1 cellular context compared by ENCODE assay signal in the genomic region with DNA sequence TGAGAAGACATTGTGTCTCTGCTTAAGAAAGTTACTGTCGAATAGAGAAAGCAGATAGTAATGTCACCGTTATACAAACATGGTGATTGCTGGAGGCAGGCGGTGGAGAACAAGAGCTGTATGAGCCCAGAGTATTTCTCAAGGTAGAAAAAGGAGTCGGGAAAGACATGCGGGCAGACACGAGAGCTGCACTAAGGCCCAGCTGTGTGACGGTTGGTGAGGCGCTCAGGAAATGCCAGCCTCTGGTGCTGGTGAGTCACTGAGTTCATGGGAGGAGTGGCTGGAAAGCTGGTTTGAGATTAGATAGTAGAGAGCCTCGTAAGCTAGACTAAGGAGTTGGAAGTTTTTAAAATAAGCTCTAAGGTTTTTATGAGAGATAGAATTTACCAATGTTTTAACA.
TF ChIP-seq lines count a peak whose summit lies in the region.

No MANE protein-coding gene starts in this region.

TF ChIP-seq in K562, 482 proteins besides CTCF, POLR2A, EP300 and RAD21 (continued from another document):
- TF ChIP-seq, protein P1, sequence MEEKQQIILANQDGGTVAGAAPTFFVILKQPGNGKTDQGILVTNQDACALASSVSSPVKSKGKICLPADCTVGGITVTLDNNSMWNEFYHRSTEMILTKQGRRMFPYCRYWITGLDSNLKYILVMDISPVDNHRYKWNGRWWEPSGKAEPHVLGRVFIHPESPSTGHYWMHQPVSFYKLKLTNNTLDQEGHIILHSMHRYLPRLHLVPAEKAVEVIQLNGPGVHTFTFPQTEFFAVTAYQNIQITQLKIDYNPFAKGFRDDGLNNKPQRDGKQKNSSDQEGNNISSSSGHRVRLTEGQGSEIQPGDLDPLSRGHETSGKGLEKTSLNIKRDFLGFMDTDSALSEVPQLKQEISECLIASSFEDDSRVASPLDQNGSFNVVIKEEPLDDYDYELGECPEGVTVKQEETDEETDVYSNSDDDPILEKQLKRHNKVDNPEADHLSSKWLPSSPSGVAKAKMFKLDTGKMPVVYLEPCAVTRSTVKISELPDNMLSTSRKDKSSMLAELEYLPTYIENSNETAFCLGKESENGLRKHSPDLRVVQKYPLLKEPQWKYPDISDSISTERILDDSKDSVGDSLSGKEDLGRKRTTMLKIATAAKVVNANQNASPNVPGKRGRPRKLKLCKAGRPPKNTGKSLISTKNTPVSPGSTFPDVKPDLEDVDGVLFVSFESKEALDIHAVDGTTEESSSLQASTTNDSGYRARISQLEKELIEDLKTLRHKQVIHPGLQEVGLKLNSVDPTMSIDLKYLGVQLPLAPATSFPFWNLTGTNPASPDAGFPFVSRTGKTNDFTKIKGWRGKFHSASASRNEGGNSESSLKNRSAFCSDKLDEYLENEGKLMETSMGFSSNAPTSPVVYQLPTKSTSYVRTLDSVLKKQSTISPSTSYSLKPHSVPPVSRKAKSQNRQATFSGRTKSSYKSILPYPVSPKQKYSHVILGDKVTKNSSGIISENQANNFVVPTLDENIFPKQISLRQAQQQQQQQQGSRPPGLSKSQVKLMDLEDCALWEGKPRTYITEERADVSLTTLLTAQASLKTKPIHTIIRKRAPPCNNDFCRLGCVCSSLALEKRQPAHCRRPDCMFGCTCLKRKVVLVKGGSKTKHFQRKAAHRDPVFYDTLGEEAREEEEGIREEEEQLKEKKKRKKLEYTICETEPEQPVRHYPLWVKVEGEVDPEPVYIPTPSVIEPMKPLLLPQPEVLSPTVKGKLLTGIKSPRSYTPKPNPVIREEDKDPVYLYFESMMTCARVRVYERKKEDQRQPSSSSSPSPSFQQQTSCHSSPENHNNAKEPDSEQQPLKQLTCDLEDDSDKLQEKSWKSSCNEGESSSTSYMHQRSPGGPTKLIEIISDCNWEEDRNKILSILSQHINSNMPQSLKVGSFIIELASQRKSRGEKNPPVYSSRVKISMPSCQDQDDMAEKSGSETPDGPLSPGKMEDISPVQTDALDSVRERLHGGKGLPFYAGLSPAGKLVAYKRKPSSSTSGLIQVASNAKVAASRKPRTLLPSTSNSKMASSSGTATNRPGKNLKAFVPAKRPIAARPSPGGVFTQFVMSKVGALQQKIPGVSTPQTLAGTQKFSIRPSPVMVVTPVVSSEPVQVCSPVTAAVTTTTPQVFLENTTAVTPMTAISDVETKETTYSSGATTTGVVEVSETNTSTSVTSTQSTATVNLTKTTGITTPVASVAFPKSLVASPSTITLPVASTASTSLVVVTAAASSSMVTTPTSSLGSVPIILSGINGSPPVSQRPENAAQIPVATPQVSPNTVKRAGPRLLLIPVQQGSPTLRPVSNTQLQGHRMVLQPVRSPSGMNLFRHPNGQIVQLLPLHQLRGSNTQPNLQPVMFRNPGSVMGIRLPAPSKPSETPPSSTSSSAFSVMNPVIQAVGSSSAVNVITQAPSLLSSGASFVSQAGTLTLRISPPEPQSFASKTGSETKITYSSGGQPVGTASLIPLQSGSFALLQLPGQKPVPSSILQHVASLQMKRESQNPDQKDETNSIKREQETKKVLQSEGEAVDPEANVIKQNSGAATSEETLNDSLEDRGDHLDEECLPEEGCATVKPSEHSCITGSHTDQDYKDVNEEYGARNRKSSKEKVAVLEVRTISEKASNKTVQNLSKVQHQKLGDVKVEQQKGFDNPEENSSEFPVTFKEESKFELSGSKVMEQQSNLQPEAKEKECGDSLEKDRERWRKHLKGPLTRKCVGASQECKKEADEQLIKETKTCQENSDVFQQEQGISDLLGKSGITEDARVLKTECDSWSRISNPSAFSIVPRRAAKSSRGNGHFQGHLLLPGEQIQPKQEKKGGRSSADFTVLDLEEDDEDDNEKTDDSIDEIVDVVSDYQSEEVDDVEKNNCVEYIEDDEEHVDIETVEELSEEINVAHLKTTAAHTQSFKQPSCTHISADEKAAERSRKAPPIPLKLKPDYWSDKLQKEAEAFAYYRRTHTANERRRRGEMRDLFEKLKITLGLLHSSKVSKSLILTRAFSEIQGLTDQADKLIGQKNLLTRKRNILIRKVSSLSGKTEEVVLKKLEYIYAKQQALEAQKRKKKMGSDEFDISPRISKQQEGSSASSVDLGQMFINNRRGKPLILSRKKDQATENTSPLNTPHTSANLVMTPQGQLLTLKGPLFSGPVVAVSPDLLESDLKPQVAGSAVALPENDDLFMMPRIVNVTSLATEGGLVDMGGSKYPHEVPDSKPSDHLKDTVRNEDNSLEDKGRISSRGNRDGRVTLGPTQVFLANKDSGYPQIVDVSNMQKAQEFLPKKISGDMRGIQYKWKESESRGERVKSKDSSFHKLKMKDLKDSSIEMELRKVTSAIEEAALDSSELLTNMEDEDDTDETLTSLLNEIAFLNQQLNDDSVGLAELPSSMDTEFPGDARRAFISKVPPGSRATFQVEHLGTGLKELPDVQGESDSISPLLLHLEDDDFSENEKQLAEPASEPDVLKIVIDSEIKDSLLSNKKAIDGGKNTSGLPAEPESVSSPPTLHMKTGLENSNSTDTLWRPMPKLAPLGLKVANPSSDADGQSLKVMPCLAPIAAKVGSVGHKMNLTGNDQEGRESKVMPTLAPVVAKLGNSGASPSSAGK (IDR thresholded peaks at IDR 0.05) = peak; percentile 36; the same call in 1 of the 2 replicates
- TF ChIP-seq CBFA2T3 (IDR thresholded peaks at IDR 0.05) (peak; percentile 46; the same call in 1 of the 2 replicates), ARID1B (IDR thresholded peaks at IDR 0.05) (peak; percentile 62), GATA2 (CRISPR knock-in tag; IDR thresholded peaks at IDR 0.05) (no peak), ETS1 (conservative IDR thresholded peaks at IDR 0.05; ENCODE audit: control insufficient read depth, low read depth, low read length) (no peak), ATF3 (IDR thresholded peaks at IDR 0.05) (peak; percentile 51; the same call in 1 of the 2 replicates), ATF3 (CRISPR knock-in tag; conservative IDR thresholded peaks at IDR 0.05) (no peak)
TF ChIP-seq in K562: peak in this region for 24.
